Comparison of ENCODE assay signal across 11 cellular contexts in the genomic region with DNA sequence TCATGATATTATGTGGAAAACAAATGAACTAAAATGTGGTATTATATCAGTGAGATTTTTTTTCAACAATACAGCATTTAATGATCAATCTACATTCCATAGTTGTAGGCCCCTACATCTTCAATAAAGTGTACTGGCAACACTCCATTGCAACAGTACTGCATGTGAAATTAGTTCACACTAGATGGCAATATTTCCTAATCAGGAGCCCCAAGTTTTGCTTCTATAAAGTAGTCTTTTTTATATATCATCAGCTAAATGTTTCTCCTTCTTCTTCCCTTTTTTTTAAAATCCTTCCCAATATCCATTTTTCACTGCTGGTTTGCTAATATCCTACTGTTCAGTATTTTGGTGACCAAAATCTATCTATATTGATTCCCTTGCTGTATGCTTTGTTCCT.
DNase-seq lines count a peak whose midpoint lies in the region; ATAC-seq and TF ChIP-seq lines count a peak whose summit lies in the region.
"Had no signal": no experiment of that assay in that cellular context is flagged by ENCODE, and none has a peak within 500 bp of the region (broad histone marks: within the 10 kb centered on the region; RNA-seq: fewer than 3 reads in every experiment).

No MANE protein-coding gene starts in this region.

- H3K4me1 ChIP-seq in right lobe of liver: peaks cover 0 to 9% (median 0%) of the 10 kb centered on the region in 4 donors

- H3K4me3 ChIP-seq in LNCaP clone FGC (ENCODE audit: low read depth, low read length) (no peak overlapping the region), right lobe of liver (no peak overlapping the region)

- POLR2A ChIA-PET in GM10248 (lab: Yijun Ruan, JAX): no interaction called here

- H3K27me3 ChIP-seq in right lobe of liver: no peaks in the 10 kb centered on the region

- H3K27ac Mint-ChIP-seq in activated naive CD4-positive, alpha-beta T cell treated with anti-CD3 and anti-CD28 coated beads for 36 hours: no peak overlapping the region

- H3K4me1 Mint-ChIP-seq in activated naive CD4-positive, alpha-beta T cell treated with anti-CD3 and anti-CD28 coated beads for 36 hours (ENCODE audit: low read depth): no peaks in the 10 kb centered on the region

- peak; percentile 73 to 88 (median 76) for ATAC-seq in right lobe of liver

- no peaks in the 10 kb centered on the region for H3K36me3 ChIP-seq in right lobe of liver

- no peaks in the 10 kb centered on the region for H3K27me3 Mint-ChIP-seq in activated naive CD4-positive, alpha-beta T cell treated with anti-CD3 and anti-CD28 coated beads for 36 hours (ENCODE audit: low read depth)

- H3K27ac ChIP-seq in right lobe of liver: no peak overlapping the region

- no peak overlapping the region for H3K4me3 Mint-ChIP-seq in activated naive CD4-positive, alpha-beta T cell treated with anti-CD3 and anti-CD28 coated beads for 36 hours

- H3K9me3 ChIP-seq in right lobe of liver: no peaks in the 10 kb centered on the region

- CTCF ChIA-PET in GM10248 (lab: Yijun Ruan, JAX): interaction anchor here (1.2 to 1.6 kb wide), 3 partner anchors 10 to 280 kb away, joined by 3 to 4 read pairs (median 4); no protein-coding TSS in a partner anchor
- CTCF ChIA-PET in activated naive CD4-positive, alpha-beta T cell treated with anti-CD3 and anti-CD28 coated beads for 36 hours (lab: Charles Lee): no interaction called here

- TF ChIP-seq POLR2A in right lobe of liver (IDR thresholded peaks at IDR 0.05): no peak

- intact Hi-C loops in right lobe of liver (cut with DNase I): no loop called here
- intact Hi-C loops in activated naive CD4-positive, alpha-beta T cell treated with anti-CD3 and anti-CD28 coated beads for 36 hours (cut with micrococcal nuclease): no loop called here

- H3K36me3 Mint-ChIP-seq in activated naive CD4-positive, alpha-beta T cell treated with anti-CD3 and anti-CD28 coated beads for 36 hours (ENCODE audit: low read depth): no peaks in the 10 kb centered on the region

- no peak for DNase-seq in GM10248 (ENCODE audit: extremely low spot score)
- DNase-seq in LNCaP clone FGC (ENCODE audit: low read depth): peak; percentile 4
- DNase-seq in SK-N-DZ (ENCODE audit: low spot score): peak; percentile 35
- no peak for DNase-seq in right lobe of liver
- DNase-seq in A172 (ENCODE audit: low spot score): no peak
- DNase-seq in NCI-H2029 treated with DMSO at 0.1 percent for 48 hours (lab: John Stamatoyannopoulos, UW): no peak
- DNase-seq in activated naive CD4-positive, alpha-beta T cell treated with anti-CD3 and anti-CD28 coated beads for 36 hours: no peak
- no peak for DNase-seq in stimulated activated CD8-positive, alpha-beta memory T cell treated with anti-CD3 and anti-CD28 coated beads, Interleukin-4, amount 100 ng/mL, for 48 hours
- DNase-seq: DMS153, SHP77 treated with DMSO at 0.1 percent for 48 hours, trophoblast cell had no signal

- H3K9me3 Mint-ChIP-seq in activated naive CD4-positive, alpha-beta T cell treated with anti-CD3 and anti-CD28 coated beads for 36 hours: peaks cover 8% of the 10 kb centered on the region

- TF ChIP-seq CTCF in GM10248 (IDR thresholded peaks at IDR 0.05; ENCODE audit: control extremely low read depth, extremely low read depth, low read depth, missing control alignments) (peak; percentile 44), LNCaP clone FGC (IDR thresholded peaks at IDR 0.05; ENCODE audit: control insufficient read depth, extremely low read depth, insufficient read depth) (peak; percentile 41), right lobe of liver (IDR thresholded peaks at IDR 0.05) (peak; percentile 29 to 68 (median 56))

Comparison
In these comparisons a context has a peak if more than half of its experiments do, and no peak if none do; other contexts are left out.
1. DNase-seq: peak in LNCaP clone FGC (single experiment) and SK-N-DZ (single experiment); none in GM10248 (single experiment), right lobe of liver (0 of 3), A172 (single experiment), NCI-H2029 treated with DMSO at 0.1 percent for 48 hours (single experiment), activated naive CD4-positive, alpha-beta T cell treated with anti-CD3 and anti-CD28 coated beads for 36 hours (single experiment) and stimulated activated CD8-positive, alpha-beta memory T cell treated with anti-CD3 and anti-CD28 coated beads, Interleukin-4, amount 100 ng/mL, for 48 hours (single experiment).
2. Peak in every context shown above with its lines, with median percentiles within 50 percentile points of each other: CTCF ChIP-seq.